ENCODE assay signal across 9 cellular contexts in genomic region chr17:2749784-2750181, GRCh38. TPM values are rescaled to one million over a fixed set of nuclear protein-coding genes. Genes with fewer than 3 reads are reported as not detected.
DNase-seq lines count a peak whose midpoint lies in the region; ATAC-seq and TF ChIP-seq lines count a peak whose summit lies in the region.
"Had no signal": no experiment of that assay in that cellular context is flagged by ENCODE, and none has a peak within 500 bp of the region (broad histone marks: within the 10 kb centered on the region; RNA-seq: fewer than 3 reads in every experiment).

No MANE protein-coding gene starts in this region.

- DNase-seq in SHP77 (lab: John Stamatoyannopoulos, UW) (peak; percentile 60 to 83), activated gamma-delta T cell treated with Interleukin-2 at 50 U/mL for 16 hours (peak; percentile 67), occipital lobe (lab: John Stamatoyannopoulos, UW) (peak; percentile 58), superior temporal gyrus (ENCODE audit: extremely low spot score) (peak; percentile 52)

- peak; percentile 62 for ATAC-seq in HG03521 (IDR thresholded peaks at IDR 0.05; ENCODE audit: unreplicated experiment)
- ATAC-seq in gastroesophageal sphincter, result peak; percentile 83
- no peak for ATAC-seq in GM19395 (IDR thresholded peaks at IDR 0.05; ENCODE audit: unreplicated experiment)

- H3K4me3 ChIP-seq in BLaER1 treated with 17β-estradiol and CSF1 and Interleukin-3, amounts not matched to agents 10 nM and 100 nM, result no peak overlapping the region
- peak overlapping the region in 1 of 2 donors; percentile 28 for H3K4me3 ChIP-seq in gastroesophageal sphincter

- peak in 1 of 4 experiments; percentile 19 for TF ChIP-seq CTCF in gastroesophageal sphincter (IDR thresholded peaks at IDR 0.05)

- peaks cover 29 to 73% (median 56%) of the 10 kb centered on the region in 11 experiments for H3K27me3 ChIP-seq in BLaER1 treated with 17β-estradiol and CSF1 and Interleukin-3, amounts not matched to agents 10 nM and 100 nM
- peaks cover 97% of the 10 kb centered on the region for H3K27me3 ChIP-seq in gastroesophageal sphincter

- no peak for TF ChIP-seq POLR2A in gastroesophageal sphincter (IDR thresholded peaks at IDR 0.05)

- H3K4me1 ChIP-seq in BLaER1 treated with 17β-estradiol and CSF1 and Interleukin-3, amounts not matched to agents 10 nM and 100 nM, result peaks cover 0 to 3% (median 0%) of the 10 kb centered on the region in 10 experiments; a peak in 1 of 20 replicates
- peaks cover 0 to 12% (median 0%) of the 10 kb centered on the region in 3 donors for H3K4me1 ChIP-seq in gastroesophageal sphincter

- no peak overlapping the region for H3K27ac ChIP-seq in BLaER1 treated with 17β-estradiol and CSF1 and Interleukin-3, amounts not matched to agents 10 nM and 100 nM
- no peak overlapping the region for H3K27ac ChIP-seq in gastroesophageal sphincter

- H3K36me3 ChIP-seq in BLaER1 treated with 17β-estradiol and CSF1 and Interleukin-3, amounts not matched to agents 10 nM and 100 nM, result no peaks in the 10 kb centered on the region
- no peaks in the 10 kb centered on the region for H3K36me3 ChIP-seq in gastroesophageal sphincter

- H3K9ac ChIP-seq in BLaER1 treated with 17β-estradiol and CSF1 and Interleukin-3, amounts not matched to agents 10 nM and 100 nM, result no peak overlapping the region

- peak overlapping the region in 9 of 11 experiments; percentile 11 to 77 (median 34); a peak in 10 of 22 replicates for H3K4me2 ChIP-seq in BLaER1 treated with 17β-estradiol and CSF1 and Interleukin-3, amounts not matched to agents 10 nM and 100 nM

- no peak for TF ChIP-seq EP300 in gastroesophageal sphincter (IDR thresholded peaks at IDR 0.05)

- H4K20me1 ChIP-seq in BLaER1 treated with 17β-estradiol and CSF1 and Interleukin-3, amounts not matched to agents 10 nM and 100 nM, result peaks cover 0 to 34% (median 6%) of the 10 kb centered on the region in 11 experiments; a peak in 6 of 22 replicates

- no peaks in the 10 kb centered on the region for H3K9me3 ChIP-seq in BLaER1 treated with 17β-estradiol and CSF1 and Interleukin-3, amounts not matched to agents 10 nM and 100 nM (replicated peaks in 1 of 11)
- H3K9me3 ChIP-seq in gastroesophageal sphincter, result no peaks in the 10 kb centered on the region

- WGBS in gastroesophageal sphincter (ENCODE audit: low coverage in 1 of 2), 2 donors, result 0 to 17% methylated on average over 1 to 5 of the region's 35 CpGs

RNA-seq across cellular contexts. Expression of gene CCDC92B, which starts 0.3 kb away (rescaled TPM):
- total RNA-seq in gastroesophageal sphincter (under 1 TPM in 1 of 4 donors, not detected in 3; 0.08 TPM), occipital lobe (1.1 TPM)
- total RNA-seq: subcutaneous adipose tissue had no signal

RNA-seq across cellular contexts. Expression of gene CLUH, which starts 38.2 kb away (rescaled TPM):
- total RNA-seq in gastroesophageal sphincter, result 10 to 100 TPM; 42.6 to 87.6 (median 52.9) TPM
- 17.5 TPM for total RNA-seq in occipital lobe

RNA-seq across cellular contexts. Expression of gene RAP1GAP2, which starts 46.5 kb away (rescaled TPM):
- total RNA-seq in gastroesophageal sphincter (10 to 100 TPM in 2 of 4 donors, 1 to 10 TPM in 2; 8.8 to 19.5 (median 11.3) TPM), occipital lobe (29.3 TPM)
